In the genomic region with DNA sequence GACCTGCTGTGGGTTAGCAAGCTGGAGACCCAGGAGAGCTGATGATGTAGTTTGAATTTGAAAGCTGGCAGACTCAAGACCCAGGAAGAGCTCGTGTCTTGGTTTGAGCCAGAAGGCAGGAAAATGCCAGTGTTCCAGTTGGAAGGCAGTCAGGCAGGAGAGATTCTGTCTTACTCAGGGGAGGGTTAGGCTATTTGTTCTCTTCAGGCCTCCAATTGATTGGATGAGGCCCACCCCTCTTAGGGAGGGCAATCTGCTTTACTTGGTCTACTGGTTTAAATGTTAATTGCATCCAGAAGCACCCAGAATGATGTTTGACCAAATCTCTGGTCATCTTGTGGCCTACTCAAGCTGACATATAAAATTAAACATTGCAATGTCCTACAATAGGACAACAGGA, we compare ENCODE assay signal across 1 cellular context.
TF ChIP-seq lines count a peak whose summit lies in the region.

No MANE protein-coding gene starts in this region.

TF ChIP-seq in GM23338, 12 proteins besides CTCF, POLR2A, EP300 and RAD21 (continued from another document):
- TF ChIP-seq ZNF462 (CRISPR knock-in tag; IDR thresholded peaks at IDR 0.05), result no peak
- no peak for TF ChIP-seq NANOG (IDR thresholded peaks at IDR 0.05; ENCODE audit: borderline replicate concordance)
- no peak for TF ChIP-seq EZH2 (IDR thresholded peaks at IDR 0.05; ENCODE audit: low read depth, unreplicated experiment)
- no peak for TF ChIP-seq REST (IDR thresholded peaks at IDR 0.05; ENCODE audit: unreplicated experiment)
- no peak for TF ChIP-seq EZH2phosphoT487 (IDR thresholded peaks at IDR 0.05; ENCODE audit: unreplicated experiment)
- TF ChIP-seq JUNB (IDR thresholded peaks at IDR 0.05; ENCODE audit: unreplicated experiment), result no peak
- no peak for TF ChIP-seq POLR2AphosphoS5 (IDR thresholded peaks at IDR 0.05; ENCODE audit: low read depth)
- TF ChIP-seq, protein P1, sequence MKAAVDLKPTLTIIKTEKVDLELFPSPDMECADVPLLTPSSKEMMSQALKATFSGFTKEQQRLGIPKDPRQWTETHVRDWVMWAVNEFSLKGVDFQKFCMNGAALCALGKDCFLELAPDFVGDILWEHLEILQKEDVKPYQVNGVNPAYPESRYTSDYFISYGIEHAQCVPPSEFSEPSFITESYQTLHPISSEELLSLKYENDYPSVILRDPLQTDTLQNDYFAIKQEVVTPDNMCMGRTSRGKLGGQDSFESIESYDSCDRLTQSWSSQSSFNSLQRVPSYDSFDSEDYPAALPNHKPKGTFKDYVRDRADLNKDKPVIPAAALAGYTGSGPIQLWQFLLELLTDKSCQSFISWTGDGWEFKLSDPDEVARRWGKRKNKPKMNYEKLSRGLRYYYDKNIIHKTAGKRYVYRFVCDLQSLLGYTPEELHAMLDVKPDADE (IDR thresholded peaks at IDR 0.05), result no peak
